7 cellular contexts compared by ENCODE assay signal in the genomic region with DNA sequence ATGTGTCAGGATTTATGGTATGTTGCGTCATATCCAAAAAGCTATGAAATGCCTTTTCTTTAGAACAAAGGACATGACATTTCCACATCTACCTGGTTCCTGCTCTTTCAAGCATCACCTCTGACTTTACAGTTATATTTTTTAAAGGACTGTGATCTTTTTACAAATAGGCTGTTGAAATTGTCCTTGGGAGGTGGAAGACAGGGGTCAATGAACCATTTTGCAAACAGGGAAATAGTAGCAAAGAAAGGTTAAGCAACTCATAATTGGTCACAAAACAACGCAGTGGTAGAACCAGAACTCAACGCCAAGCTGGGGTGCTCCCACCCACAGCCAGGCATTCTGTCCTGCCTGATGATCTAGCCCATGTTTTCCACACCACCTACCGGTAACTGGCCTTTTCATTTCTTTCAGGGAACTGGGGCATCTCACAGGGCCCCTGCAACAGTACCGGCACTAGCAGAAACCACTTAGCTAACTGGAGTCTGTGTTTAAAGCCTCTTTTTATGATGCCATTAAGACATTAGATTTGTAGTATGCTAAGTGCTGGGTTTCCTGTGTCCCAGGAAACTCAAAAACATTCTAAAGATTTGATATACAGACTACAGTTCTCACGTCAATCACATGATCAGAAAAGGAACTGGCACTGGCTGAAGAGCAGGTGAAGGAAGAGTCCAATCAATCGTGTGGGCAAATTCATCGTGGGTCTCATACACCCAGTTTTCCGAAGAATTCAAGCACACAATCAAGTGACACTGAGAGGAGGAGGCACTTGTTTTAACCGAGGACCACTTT. TPM values are rescaled to one million over a fixed set of nuclear protein-coding genes. Genes with fewer than 3 reads are reported as not detected.
A peak's percentile ranks its signal among the peaks of the same experiment; 100 is the strongest.
DNase-seq lines count a peak whose midpoint lies in the region; ATAC-seq and TF ChIP-seq lines count a peak whose summit lies in the region.

No MANE protein-coding gene starts in this region.

- RAD21 ChIA-PET in HCT116 (lab: Charles Lee; ENCODE audit: low non-redundant PET in 1 of 2, low total read pairs in 2 of 2, uncharacterized antibody in 2 of 2, unreplicated experiment in 2 of 2), result interaction anchor here in 1 of 2 experiments (0.6 kb wide), 1 partner anchor 336 kb away, joined by 5 read pairs; no protein-coding TSS in a partner anchor

- CTCF ChIA-PET in HCT116 (lab: Charles Lee), result interaction anchor here (1.0 to 2.0 kb wide), 7 partner anchors 10 to 360 kb away, joined by 3 to 24 read pairs (median 5); no protein-coding TSS in a partner anchor

- no peaks in the 10 kb centered on the region for H3K27me3 ChIP-seq in HCT116 (ENCODE audit: insufficient read depth, low read length)

- H3K4me2 ChIP-seq in HCT116 (ENCODE audit: low read length), result peak overlapping the region; percentile 32

- H3K4me1 Mint-ChIP-seq in effector memory CD8-positive, alpha-beta T cell (ENCODE audit: low read depth in 2 of 2), result peaks cover 55 to 65% of the 10 kb centered on the region in 2 donors
- H3K4me1 Mint-ChIP-seq in nephron, result peaks cover 38% of the 10 kb centered on the region

- H3K27ac Mint-ChIP-seq in effector memory CD8-positive, alpha-beta T cell, result peak overlapping the region; percentile 89 to 92
- H3K27ac Mint-ChIP-seq in nephron, result peak overlapping the region; percentile 9 to 77 (median 71)

- no peaks in the 10 kb centered on the region for H3K9me3 Mint-ChIP-seq in effector memory CD8-positive, alpha-beta T cell
- H3K9me3 Mint-ChIP-seq in nephron, result no peaks in the 10 kb centered on the region

- H3K27me3 Mint-ChIP-seq in effector memory CD8-positive, alpha-beta T cell, result no peaks in the 10 kb centered on the region
- no peaks in the 10 kb centered on the region for H3K27me3 Mint-ChIP-seq in nephron (ENCODE audit: low read depth)

- peaks cover 17 to 25% of the 10 kb centered on the region in 2 experiments for H3K4me1 ChIP-seq in HCT116 (ENCODE audit: control insufficient read depth in 1 of 2, insufficient read depth in 2 of 2, low read length in 2 of 2)

- H3K4me3 ChIP-seq in HCT116 (replicated peaks in 1 of 2; ENCODE audit: low read depth in 1 of 2, low read length in 2 of 2) (no peak overlapping the region), SK-N-MC (peak overlapping the region; percentile 44)

- H3K9me2 ChIP-seq in HCT116 (ENCODE audit: insufficient read depth), result no peaks in the 10 kb centered on the region

- H3K9me3 ChIP-seq in HCT116 (ENCODE audit: control insufficient read depth in 1 of 2, insufficient read depth in 1 of 2, low read depth in 1 of 2, low read length in 2 of 2) (no peaks in the 10 kb centered on the region), SK-N-MC (ENCODE audit: low read depth, low read length) (no peaks in the 10 kb centered on the region)

- H3K4me3 Mint-ChIP-seq in effector memory CD8-positive, alpha-beta T cell, result peak overlapping the region; percentile 88 to 90
- no peak overlapping the region for H3K4me3 Mint-ChIP-seq in nephron

- peaks cover 76% of the 10 kb centered on the region for H3K36me3 Mint-ChIP-seq in effector memory CD8-positive, alpha-beta T cell (ENCODE audit: insufficient read depth)
- peaks cover 53% of the 10 kb centered on the region for H3K36me3 Mint-ChIP-seq in nephron (ENCODE audit: low read depth)

- POLR2A ChIA-PET in HCT116 (lab: Charles Lee), result interaction anchor here (0.6 to 0.8 kb wide), 2 partner anchors 43 to 245 kb away, joined by 3 read pairs; no protein-coding TSS in a partner anchor

- H3K9ac ChIP-seq in HCT116 (ENCODE audit: low read length) (0 out of 2 replicates have a peak overlapping the region, but pooled peaks have one; percentile 3), SK-N-MC (ENCODE audit: insufficient read length) (peak overlapping the region; percentile 21)

- H3K36me3 ChIP-seq in HCT116 (ENCODE audit: control insufficient read depth in 1 of 2, insufficient read depth in 2 of 2, low read length in 2 of 2) (peaks cover 46 to 55% of the 10 kb centered on the region in 2 experiments), SK-N-MC (ENCODE audit: insufficient read depth, low read length) (peaks cover 49% of the 10 kb centered on the region)

- no peak overlapping the region for H2AFZ ChIP-seq in HCT116 (ENCODE audit: low read depth, low read length, poor library complexity, severe bottlenecking)

- TF ChIP-seq CTCF in HCT116 (IDR thresholded peaks at IDR 0.05 in 2 of 3, conservative IDR thresholded peaks at IDR 0.05 in 1 of 3; ENCODE audit: borderline replicate concordance in 1 of 3, insufficient read depth in 1 of 3, low read depth in 2 of 3, low read length in 2 of 3) (no peak), nephron (IDR thresholded peaks at IDR 0.05; ENCODE audit: unreplicated experiment in 3 of 3) (no peak)

- ATAC-seq in HCT116 (0 out of 2 replicates have a peak, but pooled peaks have one; percentile 29), HG03469 (IDR thresholded peaks at IDR 0.05; ENCODE audit: unreplicated experiment) (no peak)
- peak; percentile 33 for ATAC-seq in effector memory CD8-positive, alpha-beta T cell (replicated peaks)

- no peaks in the 10 kb centered on the region for H4K20me1 ChIP-seq in HCT116 (ENCODE audit: insufficient read depth)

- peaks cover 98% of the 10 kb centered on the region for H3K79me2 ChIP-seq in HCT116 (ENCODE audit: insufficient read depth, low read length)

- no peak for DNase-seq in HCT116 (ENCODE audit: low read depth, low spot score)
- no peak for DNase-seq in SK-N-MC (ENCODE audit: low read depth, low spot score)
- DNase-seq in effector memory CD8-positive, alpha-beta T cell, result peak in 1 of 3 experiments; percentile 22
- DNase-seq in ecto neural progenitor cell (ENCODE audit: low spot score), result no peak
- DNase-seq in amniotic stem cell (lab: John Stamatoyannopoulos, UW), result no peak

- no TSS peak for BruUV-seq in HCT116 (replicated peaks; lab: Mats Ljungman, UMichigan)

- H3K27ac ChIP-seq in HCT116 (ENCODE audit: low read depth, low read length), result peak overlapping the region; percentile 47
- no peak overlapping the region for H3K27ac ChIP-seq in SK-N-MC

- no peak for TF ChIP-seq RAD21 in HCT116 (IDR thresholded peaks at IDR 0.05; ENCODE audit: low read depth)

- intact Hi-C loops in HCT116 (cut with micrococcal nuclease), result loop anchor here (1.0 to 5.0 kb wide), 4 partner anchors 290 to 618 kb away; no protein-coding TSS in a partner anchor

- no peak for TF ChIP-seq POLR2A in HCT116 (IDR thresholded peaks at IDR 0.05; ENCODE audit: borderline replicate concordance, extremely low read depth, insufficient read depth, insufficient read length)

TF ChIP-seq in HCT116, 20 proteins besides CTCF, POLR2A, EP300 and RAD21:
- TF ChIP-seq SP1 (IDR thresholded peaks at IDR 0.05; ENCODE audit: low read depth) (0 out of 2 replicates have a peak, but pooled peaks have one; percentile 8), CEBPB (IDR thresholded peaks at IDR 0.05; ENCODE audit: low read depth) (peak; percentile 94), ZBTB33 (IDR thresholded peaks at IDR 0.05; ENCODE audit: extremely low read depth, insufficient replicate concordance, low read length) (no peak), EGR1 (IDR thresholded peaks at IDR 0.05; ENCODE audit: low read depth) (no peak)
TF ChIP-seq in HCT116: peak in this region for 2.

RNA-seq across cellular contexts. Expression of gene ZNF217, which starts 13.9 kb away (rescaled TPM):
- 33.8 TPM for total RNA-seq in HCT116 (2021; ENCODE audit: unreplicated experiment)
- polyA plus RNA-seq in HCT116 (2012), result 14.3 and 15.7 TPM in 2 replicates

Comparison
In these comparisons a context has a peak if more than half of its experiments do, and no peak if none do; other contexts are left out.
1. H3K4me3 Mint-ChIP-seq: peak in effector memory CD8-positive, alpha-beta T cell (2 of 2); none in nephron (0 of 3).